In the genomic region with DNA sequence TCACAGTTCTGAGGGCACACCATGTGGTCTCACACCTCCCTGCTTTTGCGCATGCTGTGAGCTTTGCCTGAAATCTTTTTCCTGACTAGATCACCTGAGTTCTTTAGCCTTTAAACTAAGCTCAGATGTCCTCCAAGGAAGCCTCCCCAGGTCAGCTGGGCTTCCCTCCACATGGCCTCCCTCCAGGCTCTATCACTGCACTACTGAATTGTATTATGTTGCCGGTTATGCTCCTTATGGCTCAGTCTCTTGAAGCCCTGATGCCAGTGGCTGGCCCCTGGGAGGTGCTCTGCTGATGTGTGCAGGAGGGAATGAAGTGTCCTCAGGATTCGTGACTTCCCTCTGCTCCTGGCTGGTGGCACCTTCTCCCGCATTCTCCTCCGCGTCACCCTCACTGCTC, we compare ENCODE assay signal across 1 cellular context.
TF ChIP-seq lines count a peak whose summit lies in the region.

No MANE protein-coding gene starts in this region.

TF ChIP-seq in H1, 55 proteins besides CTCF, POLR2A, EP300 and RAD21 (continued from another document):
- TF ChIP-seq FOSL1 (IDR thresholded peaks at IDR 0.05; ENCODE audit: insufficient read depth, low read depth, low read length) (no peak), CHD1 (IDR thresholded peaks at IDR 0.05; ENCODE audit: low read depth, low read length) (no peak), CBX5 (IDR thresholded peaks at IDR 0.05; ENCODE audit: low read depth, low read length) (no peak), SP2 (IDR thresholded peaks at IDR 0.05; ENCODE audit: low read length) (no peak)
- TF ChIP-seq, protein P1, sequence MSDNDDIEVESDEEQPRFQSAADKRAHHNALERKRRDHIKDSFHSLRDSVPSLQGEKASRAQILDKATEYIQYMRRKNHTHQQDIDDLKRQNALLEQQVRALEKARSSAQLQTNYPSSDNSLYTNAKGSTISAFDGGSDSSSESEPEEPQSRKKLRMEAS (IDR thresholded peaks at IDR 0.05) = no peak
- TF ChIP-seq, protein P2, sequence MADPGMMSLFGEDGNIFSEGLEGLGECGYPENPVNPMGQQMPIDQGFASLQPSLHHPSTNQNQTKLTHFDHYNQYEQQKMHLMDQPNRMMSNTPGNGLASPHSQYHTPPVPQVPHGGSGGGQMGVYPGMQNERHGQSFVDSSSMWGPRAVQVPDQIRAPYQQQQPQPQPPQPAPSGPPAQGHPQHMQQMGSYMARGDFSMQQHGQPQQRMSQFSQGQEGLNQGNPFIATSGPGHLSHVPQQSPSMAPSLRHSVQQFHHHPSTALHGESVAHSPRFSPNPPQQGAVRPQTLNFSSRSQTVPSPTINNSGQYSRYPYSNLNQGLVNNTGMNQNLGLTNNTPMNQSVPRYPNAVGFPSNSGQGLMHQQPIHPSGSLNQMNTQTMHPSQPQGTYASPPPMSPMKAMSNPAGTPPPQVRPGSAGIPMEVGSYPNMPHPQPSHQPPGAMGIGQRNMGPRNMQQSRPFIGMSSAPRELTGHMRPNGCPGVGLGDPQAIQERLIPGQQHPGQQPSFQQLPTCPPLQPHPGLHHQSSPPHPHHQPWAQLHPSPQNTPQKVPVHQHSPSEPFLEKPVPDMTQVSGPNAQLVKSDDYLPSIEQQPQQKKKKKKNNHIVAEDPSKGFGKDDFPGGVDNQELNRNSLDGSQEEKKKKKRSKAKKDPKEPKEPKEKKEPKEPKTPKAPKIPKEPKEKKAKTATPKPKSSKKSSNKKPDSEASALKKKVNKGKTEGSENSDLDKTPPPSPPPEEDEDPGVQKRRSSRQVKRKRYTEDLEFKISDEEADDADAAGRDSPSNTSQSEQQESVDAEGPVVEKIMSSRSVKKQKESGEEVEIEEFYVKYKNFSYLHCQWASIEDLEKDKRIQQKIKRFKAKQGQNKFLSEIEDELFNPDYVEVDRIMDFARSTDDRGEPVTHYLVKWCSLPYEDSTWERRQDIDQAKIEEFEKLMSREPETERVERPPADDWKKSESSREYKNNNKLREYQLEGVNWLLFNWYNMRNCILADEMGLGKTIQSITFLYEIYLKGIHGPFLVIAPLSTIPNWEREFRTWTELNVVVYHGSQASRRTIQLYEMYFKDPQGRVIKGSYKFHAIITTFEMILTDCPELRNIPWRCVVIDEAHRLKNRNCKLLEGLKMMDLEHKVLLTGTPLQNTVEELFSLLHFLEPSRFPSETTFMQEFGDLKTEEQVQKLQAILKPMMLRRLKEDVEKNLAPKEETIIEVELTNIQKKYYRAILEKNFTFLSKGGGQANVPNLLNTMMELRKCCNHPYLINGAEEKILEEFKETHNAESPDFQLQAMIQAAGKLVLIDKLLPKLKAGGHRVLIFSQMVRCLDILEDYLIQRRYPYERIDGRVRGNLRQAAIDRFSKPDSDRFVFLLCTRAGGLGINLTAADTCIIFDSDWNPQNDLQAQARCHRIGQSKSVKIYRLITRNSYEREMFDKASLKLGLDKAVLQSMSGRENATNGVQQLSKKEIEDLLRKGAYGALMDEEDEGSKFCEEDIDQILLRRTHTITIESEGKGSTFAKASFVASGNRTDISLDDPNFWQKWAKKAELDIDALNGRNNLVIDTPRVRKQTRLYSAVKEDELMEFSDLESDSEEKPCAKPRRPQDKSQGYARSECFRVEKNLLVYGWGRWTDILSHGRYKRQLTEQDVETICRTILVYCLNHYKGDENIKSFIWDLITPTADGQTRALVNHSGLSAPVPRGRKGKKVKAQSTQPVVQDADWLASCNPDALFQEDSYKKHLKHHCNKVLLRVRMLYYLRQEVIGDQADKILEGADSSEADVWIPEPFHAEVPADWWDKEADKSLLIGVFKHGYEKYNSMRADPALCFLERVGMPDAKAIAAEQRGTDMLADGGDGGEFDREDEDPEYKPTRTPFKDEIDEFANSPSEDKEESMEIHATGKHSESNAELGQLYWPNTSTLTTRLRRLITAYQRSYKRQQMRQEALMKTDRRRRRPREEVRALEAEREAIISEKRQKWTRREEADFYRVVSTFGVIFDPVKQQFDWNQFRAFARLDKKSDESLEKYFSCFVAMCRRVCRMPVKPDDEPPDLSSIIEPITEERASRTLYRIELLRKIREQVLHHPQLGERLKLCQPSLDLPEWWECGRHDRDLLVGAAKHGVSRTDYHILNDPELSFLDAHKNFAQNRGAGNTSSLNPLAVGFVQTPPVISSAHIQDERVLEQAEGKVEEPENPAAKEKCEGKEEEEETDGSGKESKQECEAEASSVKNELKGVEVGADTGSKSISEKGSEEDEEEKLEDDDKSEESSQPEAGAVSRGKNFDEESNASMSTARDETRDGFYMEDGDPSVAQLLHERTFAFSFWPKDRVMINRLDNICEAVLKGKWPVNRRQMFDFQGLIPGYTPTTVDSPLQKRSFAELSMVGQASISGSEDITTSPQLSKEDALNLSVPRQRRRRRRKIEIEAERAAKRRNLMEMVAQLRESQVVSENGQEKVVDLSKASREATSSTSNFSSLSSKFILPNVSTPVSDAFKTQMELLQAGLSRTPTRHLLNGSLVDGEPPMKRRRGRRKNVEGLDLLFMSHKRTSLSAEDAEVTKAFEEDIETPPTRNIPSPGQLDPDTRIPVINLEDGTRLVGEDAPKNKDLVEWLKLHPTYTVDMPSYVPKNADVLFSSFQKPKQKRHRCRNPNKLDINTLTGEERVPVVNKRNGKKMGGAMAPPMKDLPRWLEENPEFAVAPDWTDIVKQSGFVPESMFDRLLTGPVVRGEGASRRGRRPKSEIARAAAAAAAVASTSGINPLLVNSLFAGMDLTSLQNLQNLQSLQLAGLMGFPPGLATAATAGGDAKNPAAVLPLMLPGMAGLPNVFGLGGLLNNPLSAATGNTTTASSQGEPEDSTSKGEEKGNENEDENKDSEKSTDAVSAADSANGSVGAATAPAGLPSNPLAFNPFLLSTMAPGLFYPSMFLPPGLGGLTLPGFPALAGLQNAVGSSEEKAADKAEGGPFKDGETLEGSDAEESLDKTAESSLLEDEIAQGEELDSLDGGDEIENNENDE (IDR thresholded peaks at IDR 0.05; ENCODE audit: insufficient replicate concordance, low read length) = no peak
- TF ChIP-seq, protein P3, sequence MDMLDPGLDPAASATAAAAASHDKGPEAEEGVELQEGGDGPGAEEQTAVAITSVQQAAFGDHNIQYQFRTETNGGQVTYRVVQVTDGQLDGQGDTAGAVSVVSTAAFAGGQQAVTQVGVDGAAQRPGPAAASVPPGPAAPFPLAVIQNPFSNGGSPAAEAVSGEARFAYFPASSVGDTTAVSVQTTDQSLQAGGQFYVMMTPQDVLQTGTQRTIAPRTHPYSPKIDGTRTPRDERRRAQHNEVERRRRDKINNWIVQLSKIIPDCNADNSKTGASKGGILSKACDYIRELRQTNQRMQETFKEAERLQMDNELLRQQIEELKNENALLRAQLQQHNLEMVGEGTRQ (IDR thresholded peaks at IDR 0.05; ENCODE audit: low read length) = no peak
